In the genomic region with DNA sequence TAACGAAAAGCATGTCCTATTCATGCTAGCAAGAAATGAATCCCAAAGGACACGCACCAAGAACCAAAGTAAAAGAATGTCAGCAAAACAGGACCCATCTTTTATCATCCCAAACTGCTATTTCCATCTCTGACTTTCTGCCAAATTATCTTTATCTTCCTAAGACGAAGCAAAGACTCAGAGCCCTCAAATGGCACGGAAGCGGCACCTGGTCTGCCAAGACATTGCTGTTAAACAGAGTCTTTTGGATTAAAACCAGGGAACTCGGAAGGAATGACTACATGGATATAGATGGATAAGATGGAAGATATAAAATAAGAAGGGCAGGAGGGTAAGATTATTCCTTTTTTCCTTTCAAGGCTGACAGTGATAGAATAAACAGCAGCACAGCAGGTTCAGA, we compare ENCODE assay signal across 18 cellular contexts.
"Had no signal": no experiment of that assay in that cellular context is flagged by ENCODE, and none has a peak within 500 bp of the region (broad histone marks: within the 10 kb centered on the region; RNA-seq: fewer than 3 reads in every experiment).

No MANE protein-coding gene starts in this region.

- H3K27me3 ChIP-seq: heart left ventricle, right atrium auricular region, tibial artery, upper lobe of left lung, uterus had no signal

- H3K4me3 Mint-ChIP-seq: dendritic cell treated with granulocyte-macrophage colony-stimulating factor and Interleukin-4, amounts not matched to agents 40 ng/mL and 50 ng/mL, for 4 days; naive thymus-derived CD8-positive, alpha-beta T cell; stimulated activated effector memory CD8-positive, alpha-beta T cell treated with anti-CD3 and anti-CD28 coated beads, Interleukin-12 subunit alpha, Interleukin-12 subunit beta, amount 100 ng/mL, for 72 hours had no signal

- H3K4me3 ChIP-seq: heart left ventricle, psoas muscle, right atrium auricular region, tibial artery, upper lobe of left lung, uterus had no signal

- H3K36me3 ChIP-seq: right atrium auricular region, tibial artery, upper lobe of left lung, uterus had no signal

- H3K27ac ChIP-seq: psoas muscle, right atrium auricular region, tibial artery, upper lobe of left lung, uterus had no signal

- H3K27me3 Mint-ChIP-seq: dendritic cell treated with granulocyte-macrophage colony-stimulating factor and Interleukin-4, amounts not matched to agents 40 ng/mL and 50 ng/mL, for 4 days had no signal

- H3K36me3 Mint-ChIP-seq: naive thymus-derived CD8-positive, alpha-beta T cell; stimulated activated effector memory CD8-positive, alpha-beta T cell treated with anti-CD3 and anti-CD28 coated beads, Interleukin-12 subunit alpha, Interleukin-12 subunit beta, amount 100 ng/mL, for 72 hours had no signal

- DNase-seq: foreskin melanocyte; heart left ventricle; hippocampal formation; islet precursor cell; mammary epithelial cell; naive thymus-derived CD8-positive, alpha-beta T cell; psoas muscle; small intestine; stimulated activated CD4-positive, alpha-beta T cell treated with anti-CD3 and anti-CD28 coated beads, Interleukin-4, amount 100 ng/mL, for 1 hour; stimulated activated CD8-positive, alpha-beta memory T cell treated with anti-CD3 and anti-CD28 coated beads, Interleukin-4, amount 100 ng/mL, for 48 hours; stimulated activated naive CD8-positive, alpha-beta T cell treated with anti-CD3 and anti-CD28 coated beads, Interleukin-15, Interleukin-2, amounts not matched to agents 100 U/mL and 50 U/mL, for 24 hours; tibial artery; upper lobe of left lung; uterus had no signal

- H3K4me1 Mint-ChIP-seq: stimulated activated effector memory CD8-positive, alpha-beta T cell treated with anti-CD3 and anti-CD28 coated beads, Interleukin-12 subunit alpha, Interleukin-12 subunit beta, amount 100 ng/mL, for 72 hours had no signal

- H3K9me3 Mint-ChIP-seq: dendritic cell treated with granulocyte-macrophage colony-stimulating factor and Interleukin-4, amounts not matched to agents 40 ng/mL and 50 ng/mL, for 4 days; naive thymus-derived CD8-positive, alpha-beta T cell; stimulated activated effector memory CD8-positive, alpha-beta T cell treated with anti-CD3 and anti-CD28 coated beads, Interleukin-12 subunit alpha, Interleukin-12 subunit beta, amount 100 ng/mL, for 72 hours had no signal

- H3K9me3 ChIP-seq: heart left ventricle, psoas muscle, right atrium auricular region, tibial artery, upper lobe of left lung, uterus had no signal

- H3K4me1 ChIP-seq: psoas muscle, upper lobe of left lung, uterus had no signal

- H3K27ac Mint-ChIP-seq: dendritic cell treated with granulocyte-macrophage colony-stimulating factor and Interleukin-4, amounts not matched to agents 40 ng/mL and 50 ng/mL, for 4 days; naive thymus-derived CD8-positive, alpha-beta T cell; stimulated activated effector memory CD8-positive, alpha-beta T cell treated with anti-CD3 and anti-CD28 coated beads, Interleukin-12 subunit alpha, Interleukin-12 subunit beta, amount 100 ng/mL, for 72 hours had no signal

- ATAC-seq: heart left ventricle; left lobe of liver; naive thymus-derived CD8-positive, alpha-beta T cell; psoas muscle; stimulated activated effector memory CD8-positive, alpha-beta T cell treated with anti-CD3 and anti-CD28 coated beads, Interleukin-12 subunit alpha, Interleukin-12 subunit beta, amount 100 ng/mL, for 72 hours; stimulated activated naive CD8-positive, alpha-beta T cell treated with anti-CD3 and anti-CD28 coated beads, Interleukin-15, Interleukin-2, amounts not matched to agents 100 U/mL and 50 U/mL, for 24 hours had no signal
